8 cellular contexts compared by ENCODE assay signal in the genomic region with DNA sequence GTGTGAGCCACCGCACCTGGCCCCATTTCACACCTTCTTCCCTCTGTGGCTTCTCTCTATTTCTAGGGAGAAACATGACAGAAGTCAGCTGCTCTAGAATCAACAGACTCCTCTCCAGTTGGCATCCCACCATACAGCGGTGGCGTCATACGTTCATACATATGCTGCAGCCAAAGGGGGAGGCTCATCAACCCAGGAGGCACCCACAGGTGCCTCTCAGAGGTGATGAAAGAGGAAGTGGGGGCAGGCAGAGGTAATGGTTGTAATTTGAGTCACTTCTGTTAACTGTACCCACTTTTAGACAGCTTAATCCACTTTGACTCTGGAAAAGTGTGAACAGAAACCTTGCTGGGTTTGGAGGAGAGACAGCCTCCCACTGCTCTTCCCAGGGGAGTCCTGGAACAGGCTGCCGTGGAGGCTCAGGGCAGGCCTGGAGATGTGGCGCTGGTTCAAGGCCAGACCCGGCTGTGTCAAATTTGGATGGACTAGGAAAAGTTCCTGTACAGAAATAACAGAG. TPM values are rescaled to one million over a fixed set of nuclear protein-coding genes. Genes with fewer than 3 reads are reported as not detected.
DNase-seq lines count a peak whose midpoint lies in the region; ATAC-seq, FAIRE-seq and TF ChIP-seq lines count a peak whose summit lies in the region.

No MANE protein-coding gene starts in this region.

- ATAC-seq in GM19035 (IDR thresholded peaks at IDR 0.05; ENCODE audit: unreplicated experiment) (peak; percentile 70), HG02840 (IDR thresholded peaks at IDR 0.05; ENCODE audit: low FRiP score, unreplicated experiment) (peak; percentile 69)

- DNase-seq in NCI-H69 (lab: John Stamatoyannopoulos, UW) (peak; percentile 77), H54 (ENCODE audit: insufficient read length, low spot score) (no peak), amniotic stem cell (lab: John Stamatoyannopoulos, UW) (no peak), HUDEP-2 (lab: John Stamatoyannopoulos, UW; ENCODE audit: unreplicated experiment in 76 of 76) (no peak), A172 (ENCODE audit: low spot score) (no peak)
- DNase-seq in effector CD4-positive, alpha-beta T cell: peak; percentile 6

- no peak for FAIRE-seq in H54 (lab: Jason Lieb, UNC)

- no peak for TF ChIP-seq POLR2A in H54 (IDR thresholded peaks at IDR 0.05; ENCODE audit: low read depth, low read length)

RNA-seq across cellular contexts. Expression of gene SUB1, which starts 47.3 kb away (rescaled TPM):
- total RNA-seq in A172 (2014; rRNA removed; shearing (Covaris generic)): 553 and 634 TPM in 2 replicates

Comparison
In these comparisons a context has a peak if more than half of its experiments do, and no peak if none do; other contexts are left out.
1. DNase-seq: peak in NCI-H69 (single experiment) and effector CD4-positive, alpha-beta T cell (single experiment); none in H54 (single experiment), amniotic stem cell (single experiment), HUDEP-2 (0 of 76) and A172 (single experiment).